ENCODE assay signal across 16 cellular contexts in the genomic region with DNA sequence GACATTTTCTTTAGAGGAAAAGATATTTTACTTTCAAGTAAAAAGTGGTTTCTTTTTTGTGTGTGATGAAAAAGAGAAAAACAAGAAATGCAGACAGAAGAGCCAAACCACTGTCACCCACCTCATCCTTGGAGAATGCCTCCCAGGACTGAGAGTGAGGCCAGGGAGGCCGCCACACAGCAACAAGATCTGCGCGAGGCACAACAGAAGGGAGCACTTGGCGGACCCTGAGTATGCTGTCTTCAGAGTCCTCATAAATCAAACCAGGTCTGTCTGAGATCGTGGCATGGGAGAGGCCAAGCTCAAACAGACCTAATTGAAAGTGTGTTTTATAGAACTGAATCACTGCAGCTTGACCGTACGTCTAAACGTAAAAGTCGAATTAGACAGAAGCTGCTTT.
"Had no signal": no experiment of that assay in that cellular context is flagged by ENCODE, and none has a peak within 500 bp of the region (broad histone marks: within the 10 kb centered on the region; RNA-seq: fewer than 3 reads in every experiment).

No MANE protein-coding gene starts in this region.

- H3K4me1 Mint-ChIP-seq: naive B cell, neural crest cell had no signal

- H3K9me3 ChIP-seq: esophagus muscularis mucosa had no signal

- H3K27ac ChIP-seq: esophagus muscularis mucosa, foreskin keratinocyte, skin epidermis had no signal

- H3K4me3 ChIP-seq: esophagus muscularis mucosa, lung, skin epidermis had no signal

- H3K36me3 ChIP-seq: esophagus muscularis mucosa had no signal

- ATAC-seq: foreskin keratinocyte, left cardiac atrium, left ventricle myocardium superior, sciatic nerve had no signal

- DNase-seq: effector memory CD4-positive, alpha-beta T cell; kidney; left cardiac atrium; left ventricle myocardium superior; mesendoderm; naive B cell; posterior cingulate gyrus; stimulated activated CD4-positive, alpha-beta T cell treated with anti-CD3 and anti-CD28 coated beads, Interleukin-12 subunit alpha, Interleukin-12 subunit beta, amount 100 ng/mL, for 4 hours; stimulated activated naive CD4-positive, alpha-beta T cell treated with Interleukin-2 at 50 U/mL for 16 hours had no signal

- H3K27me3 Mint-ChIP-seq: naive B cell had no signal

- FAIRE-seq: endometrium, kidney had no signal

- H3K4me3 Mint-ChIP-seq: naive B cell, neural crest cell had no signal

- H3K27me3 ChIP-seq: esophagus muscularis mucosa, foreskin keratinocyte had no signal

- H3K27ac Mint-ChIP-seq: naive B cell had no signal

- H3K4me1 ChIP-seq: esophagus muscularis mucosa, foreskin keratinocyte had no signal
